ENCODE assay signal across 8 cellular contexts in the genomic region with DNA sequence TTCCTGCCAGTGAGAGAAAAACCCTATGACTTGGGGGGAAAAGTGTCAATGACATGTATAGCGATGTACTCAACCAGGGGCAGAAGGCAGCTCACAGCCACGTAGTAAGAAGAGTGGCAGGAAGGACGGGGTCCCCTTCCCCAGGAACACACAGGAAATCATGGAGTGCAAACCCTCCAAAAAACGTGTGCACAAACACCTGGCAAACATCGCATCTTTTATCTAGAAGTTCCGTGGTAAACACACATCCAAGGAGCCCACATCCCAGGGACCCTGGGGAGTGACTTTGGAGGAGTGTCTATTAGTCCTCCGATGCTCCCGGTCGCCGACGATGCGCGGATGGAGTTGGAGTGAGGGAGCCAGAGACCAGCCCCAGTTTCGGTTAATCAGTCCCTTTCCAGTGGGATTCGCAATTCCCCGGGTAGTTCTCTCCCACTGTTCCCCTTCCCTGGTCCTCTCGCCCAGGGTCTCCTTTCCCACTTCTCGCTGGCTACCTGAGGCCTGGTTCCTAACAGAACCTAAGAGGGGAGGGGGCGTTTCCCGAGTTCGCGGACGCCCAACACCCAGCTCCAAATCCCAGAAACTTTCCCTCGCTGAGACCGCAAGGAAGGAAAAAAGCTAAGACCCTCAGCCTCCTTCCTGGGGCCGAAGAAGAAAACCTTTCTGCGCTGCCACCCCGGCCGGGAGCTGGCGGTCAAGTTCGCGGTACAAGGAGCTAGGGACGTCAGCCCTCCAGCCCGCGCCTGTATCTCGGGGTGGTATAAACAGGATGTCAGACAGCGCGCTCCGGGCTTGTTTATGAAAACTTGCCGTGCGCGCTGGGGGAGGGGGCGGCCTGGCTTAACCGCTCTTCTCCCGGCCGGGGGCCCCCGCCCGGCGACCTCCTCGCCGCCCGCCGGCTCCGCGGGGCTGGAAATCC. TPM values are rescaled to one million over a fixed set of nuclear protein-coding genes. Genes with fewer than 3 reads are reported as not detected.
DNase-seq lines count a peak whose midpoint lies in the region; ATAC-seq and TF ChIP-seq lines count a peak whose summit lies in the region.

No MANE protein-coding gene starts in this region.

- H3K27ac ChIP-seq in SJCRH30: peak overlapping the region; percentile 47
- peak overlapping the region; percentile 90 to 99 for H3K27ac ChIP-seq in ovary
- peak overlapping the region; percentile 97 to 98 (median 98) for H3K27ac ChIP-seq in transverse colon

- TF ChIP-seq EP300 in ovary (IDR thresholded peaks at IDR 0.05) (no peak), transverse colon (IDR thresholded peaks at IDR 0.05; ENCODE audit: low read depth) (no peak)

- CTCF ChIA-PET in activated naive CD4-positive, alpha-beta T cell treated with anti-CD3 and anti-CD28 coated beads for 36 hours (lab: Charles Lee): interaction anchor here (0.5 to 2.5 kb wide), 3 partner anchors 43 to 474 kb away, joined by 3 to 7 read pairs (median 5); no protein-coding TSS in a partner anchor

- no peaks in the 10 kb centered on the region for H3K27me3 Mint-ChIP-seq in activated naive CD4-positive, alpha-beta T cell treated with anti-CD3 and anti-CD28 coated beads for 36 hours (ENCODE audit: low read depth)

- WGBS in ovary, 3 donors: 0 to 1% (median 1%) methylated on average over 42 to 55 of the region's 55 CpGs
- WGBS in transverse colon (ENCODE audit: low coverage in 1 of 2), 2 donors: 0 to 1% methylated on average over 5 to 39 of the region's 55 CpGs

- no peaks in the 10 kb centered on the region for H3K27me3 ChIP-seq in SJCRH30
- H3K27me3 ChIP-seq in ovary: no peaks in the 10 kb centered on the region
- H3K27me3 ChIP-seq in transverse colon: no peaks in the 10 kb centered on the region

- H3K27ac Mint-ChIP-seq in activated naive CD4-positive, alpha-beta T cell treated with anti-CD3 and anti-CD28 coated beads for 36 hours: peak overlapping the region; percentile 90

- H3K9me3 ChIP-seq in SJCRH30 (replicated peaks): no peaks in the 10 kb centered on the region
- no peaks in the 10 kb centered on the region for H3K9me3 ChIP-seq in ovary
- no peaks in the 10 kb centered on the region for H3K9me3 ChIP-seq in transverse colon

- peak; percentile 72 for DNase-seq in AG20443 (ENCODE audit: low spot score)
- DNase-seq in SJCRH30: peak; percentile 63 to 69
- peak; percentile 73 for DNase-seq in activated naive CD4-positive, alpha-beta T cell treated with anti-CD3 and anti-CD28 coated beads for 36 hours
- peak; percentile 57 for DNase-seq in glomerular visceral epithelial cell (ENCODE audit: extremely low spot score)
- DNase-seq in ovary: peak; percentile 72 to 87 (median 81)
- DNase-seq in transverse colon: peak; percentile 75

- H3K9me3 Mint-ChIP-seq in activated naive CD4-positive, alpha-beta T cell treated with anti-CD3 and anti-CD28 coated beads for 36 hours: no peaks in the 10 kb centered on the region

- TF ChIP-seq CTCF in ovary (IDR thresholded peaks at IDR 0.05): no peak
- no peak for TF ChIP-seq CTCF in transverse colon (IDR thresholded peaks at IDR 0.05)

- peaks cover 55% of the 10 kb centered on the region for H3K4me1 Mint-ChIP-seq in activated naive CD4-positive, alpha-beta T cell treated with anti-CD3 and anti-CD28 coated beads for 36 hours (ENCODE audit: low read depth)

- peaks cover 9% of the 10 kb centered on the region for H3K36me3 Mint-ChIP-seq in activated naive CD4-positive, alpha-beta T cell treated with anti-CD3 and anti-CD28 coated beads for 36 hours (ENCODE audit: low read depth)

- TF ChIP-seq POLR2A in ovary (IDR thresholded peaks at IDR 0.05): no peak
- TF ChIP-seq POLR2A in transverse colon (IDR thresholded peaks at IDR 0.05): peak; percentile 55

- 0 out of 2 replicates have a peak, but pooled peaks cover 7% of the 10 kb centered on the region for H3K4me1 ChIP-seq in SJCRH30
- peaks cover 8% of the 10 kb centered on the region for H3K4me1 ChIP-seq in ovary (ENCODE audit: insufficient read depth)
- peaks cover 21 to 55% (median 29%) of the 10 kb centered on the region in 4 donors for H3K4me1 ChIP-seq in transverse colon

- ATAC-seq in GM19043 (IDR thresholded peaks at IDR 0.05; ENCODE audit: low read depth, unreplicated experiment): peak; percentile 29
- ATAC-seq in HG03342 (IDR thresholded peaks at IDR 0.05; ENCODE audit: unreplicated experiment): peak; percentile 50

- intact Hi-C loops in activated naive CD4-positive, alpha-beta T cell treated with anti-CD3 and anti-CD28 coated beads for 36 hours (cut with micrococcal nuclease): loop anchor here (1.0 to 10.0 kb wide), 12 partner anchors 36 to 1319 kb away; partner anchors contain the start of gene CACHD1
- intact Hi-C loops in ovary (cut with DNase I): loop anchor here in 1 of 4 donors (10.0 kb wide), 1 partner anchor 71 kb away; no protein-coding TSS in a partner anchor
- intact Hi-C loops in transverse colon (cut with DNase I; ENCODE audit: low total_unique reads): loop anchor here (10.0 kb wide), 1 partner anchor 71 kb away; no protein-coding TSS in a partner anchor

- H3K4me3 Mint-ChIP-seq in activated naive CD4-positive, alpha-beta T cell treated with anti-CD3 and anti-CD28 coated beads for 36 hours: peak overlapping the region; percentile 89

- in situ Hi-C loops in transverse colon (cut with MboI; ENCODE audit: low pct_ligation_motif_present in 1 of 4, low pct_unique_long_range_greater_than_20kb in 1 of 4, low sequenced_read_pairs in 3 of 4): loop anchor here in 1 of 4 donors (25.0 kb wide), 1 partner anchor 103 kb away; no protein-coding TSS in a partner anchor

- peak overlapping the region; percentile 96 for H3K4me3 ChIP-seq in SJCRH30
- peak overlapping the region; percentile 70 for H3K4me3 ChIP-seq in ovary
- H3K4me3 ChIP-seq in transverse colon: peak overlapping the region; percentile 92 to 97 (median 95)

- H3K36me3 ChIP-seq in SJCRH30 (no peaks in the 10 kb centered on the region), ovary (no peaks in the 10 kb centered on the region), transverse colon (no peaks in the 10 kb centered on the region)

RNA-seq across cellular contexts. Expression of gene JAK1, which starts 0.9 kb away (rescaled TPM):
- 60.2 and 60.5 TPM in 2 replicates for total RNA-seq in SJCRH30 (2014; rRNA removed; shearing (Covaris generic))
- total RNA-seq in activated naive CD4-positive, alpha-beta T cell treated with anti-CD3 and anti-CD28 coated beads for 36 hours: 100 to 1,000 TPM; 139 to 140 TPM
- total RNA-seq in ovary (100 to 1,000 TPM; 106 to 169 (median 127) TPM), transverse colon (100 to 1,000 TPM in 3 of 4 donors, 10 to 100 TPM in 1; 52.9 to 169 (median 126) TPM)
- 100 to 1,000 TPM in 1 of 2 donors, 10 to 100 TPM in 1; 50.9 to 160 TPM for polyA plus RNA-seq in ovary

Comparison
In these comparisons a context has a peak if more than half of its experiments do, and no peak if none do; other contexts are left out.
1. Peak in every context shown above with its lines: DNase-seq, ATAC-seq, H3K4me3 ChIP-seq and H3K27ac ChIP-seq.
2. H3K27ac ChIP-seq: peak in every context shown above with its lines; median percentile 98 in transverse colon; 94 in ovary; 47 in SJCRH30.